Comparison of ENCODE assay signal across 8 cellular contexts in the genomic region with DNA sequence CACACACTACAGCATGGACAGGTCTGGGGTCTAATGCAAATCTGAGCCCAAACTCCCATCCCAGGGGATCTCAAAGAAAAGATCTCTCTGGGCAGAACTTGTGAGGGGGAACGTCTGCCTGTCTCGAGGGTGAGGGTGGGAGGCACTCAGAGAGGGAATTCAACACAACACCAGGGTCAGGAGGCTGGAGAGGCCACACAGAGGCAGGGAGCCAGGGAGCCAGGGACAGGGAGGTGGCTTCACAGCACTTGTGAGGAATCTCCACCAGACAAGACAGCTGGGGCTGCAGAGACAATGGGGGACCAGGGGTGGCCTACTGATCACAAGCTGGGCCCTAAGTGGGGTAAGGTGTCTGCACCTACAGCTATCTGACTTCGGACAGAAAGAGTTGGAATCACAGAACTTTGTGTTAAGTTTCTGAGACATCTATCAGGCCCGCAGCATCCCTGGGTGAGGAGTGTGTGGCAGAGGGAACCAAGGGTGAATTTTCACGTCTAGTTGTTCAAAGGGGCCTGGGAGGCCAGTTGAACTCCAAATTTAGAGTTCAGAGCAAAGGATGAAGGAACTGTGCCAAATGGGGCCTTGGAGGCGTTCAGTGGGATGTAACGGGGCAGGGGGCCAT. TPM values are rescaled to one million over a fixed set of nuclear protein-coding genes. Genes with fewer than 3 reads are reported as not detected.
DNase-seq lines count a peak whose midpoint lies in the region; ATAC-seq and TF ChIP-seq lines count a peak whose summit lies in the region.

No MANE protein-coding gene starts in this region.

- 43% methylated on average over 7 of the region's 7 CpGs for WGBS in HUES64

- intact Hi-C loops in A673 (cut with micrococcal nuclease; ENCODE audit: unreplicated experiment): no loop called here

- peak overlapping the region; percentile 80 for H3K4me3 ChIP-seq in A673 (ENCODE audit: low read depth, low read length, poor library complexity, severe bottlenecking)
- H3K4me3 ChIP-seq in HUES64 (ENCODE audit: low read length): peak overlapping the region; percentile 96
- peak overlapping the region; percentile 50 for H3K4me3 ChIP-seq in mucosa of stomach (ENCODE audit: low read length)

- H3K27me3 Mint-ChIP-seq in central memory CD8-positive, alpha-beta T cell: no peaks in the 10 kb centered on the region

- TSS peak; percentile 62 for BruUV-seq in A673 (replicated peaks; lab: Mats Ljungman, UMichigan)

- H3K27me3 ChIP-seq in A673 (replicated peaks; ENCODE audit: insufficient read depth, low read depth, low read length, poor library complexity) (no peaks in the 10 kb centered on the region), HUES64 (ENCODE audit: insufficient read depth, low read length) (no peaks in the 10 kb centered on the region), mucosa of stomach (ENCODE audit: control insufficient read depth, insufficient read depth, low read length) (no peaks in the 10 kb centered on the region)

- H3K36me3 ChIP-seq in A673 (ENCODE audit: insufficient read depth, low read length, poor library complexity, severe bottlenecking): peaks cover 30% of the 10 kb centered on the region
- peaks cover 12% of the 10 kb centered on the region for H3K36me3 ChIP-seq in HUES64 (ENCODE audit: insufficient read depth, low read length)
- H3K36me3 ChIP-seq in mucosa of stomach (ENCODE audit: control insufficient read depth, insufficient read depth, low read length): no peaks in the 10 kb centered on the region

- peaks cover 13% of the 10 kb centered on the region for H3K36me3 Mint-ChIP-seq in central memory CD8-positive, alpha-beta T cell (ENCODE audit: insufficient read depth)

- DNase-seq in A673 (ENCODE audit: low spot score) (no peak), Ammon's horn (ENCODE audit: low spot score) (no peak), dedifferentiated amniotic fluid mesenchymal stem cell (ENCODE audit: extremely low spot score) (no peak), HuH-7 (ENCODE audit: low spot score) (no peak)
- DNase-seq in central memory CD8-positive, alpha-beta T cell (ENCODE audit: low spot score in 2 of 2): no peak

- ATAC-seq in central memory CD8-positive, alpha-beta T cell (replicated peaks; ENCODE audit: extremely low read depth, poor library complexity, severe bottlenecking): no peak
- ATAC-seq in GM19324 (IDR thresholded peaks at IDR 0.05; ENCODE audit: low FRiP score, unreplicated experiment): no peak

- TF ChIP-seq CTCF in A673 (conservative IDR thresholded peaks at IDR 0.05; ENCODE audit: low read depth, low read length): no peak

- peak overlapping the region; percentile 95 for H3K27ac Mint-ChIP-seq in central memory CD8-positive, alpha-beta T cell (ENCODE audit: low read depth)

- POLR2A ChIA-PET in A673 (lab: Charles Lee; ENCODE audit: low non-redundant PET): interaction anchor here (0.6 kb wide), 1 partner anchor 906 kb away, joined by 5 read pairs; no protein-coding TSS in a partner anchor

- H3K4me1 Mint-ChIP-seq in central memory CD8-positive, alpha-beta T cell: peaks cover 32% of the 10 kb centered on the region

- H3K4me3 Mint-ChIP-seq in central memory CD8-positive, alpha-beta T cell: peak overlapping the region; percentile 99

- no peaks in the 10 kb centered on the region for H3K9me3 Mint-ChIP-seq in central memory CD8-positive, alpha-beta T cell

- peak overlapping the region; percentile 89 for H3K27ac ChIP-seq in A673 (ENCODE audit: low read depth, low read length, poor library complexity, severe bottlenecking)
- H3K27ac ChIP-seq in HUES64 (ENCODE audit: low read depth, low read length): no peak overlapping the region; the same call in 1 of the 2 replicates

- H3K9ac ChIP-seq in HUES64 (ENCODE audit: low read depth, low read length): peak overlapping the region; percentile 89
- H3K9ac ChIP-seq in mucosa of stomach (ENCODE audit: low read length): peak overlapping the region; percentile 74

- H3K9me3 ChIP-seq in A673 (ENCODE audit: low read depth, low read length, poor library complexity, severe bottlenecking) (no peaks in the 10 kb centered on the region), HUES64 (ENCODE audit: insufficient read depth, low read depth, low read length) (no peaks in the 10 kb centered on the region), mucosa of stomach (ENCODE audit: control insufficient read depth, low read length) (no peaks in the 10 kb centered on the region)

- peaks cover 14% of the 10 kb centered on the region for H3K4me1 ChIP-seq in A673 (ENCODE audit: insufficient read depth, low read length, poor library complexity, severe bottlenecking)
- peaks cover 10% of the 10 kb centered on the region; the same call in 1 of the 2 replicates for H3K4me1 ChIP-seq in HUES64 (ENCODE audit: insufficient read depth, low read length)
- peaks cover 24% of the 10 kb centered on the region for H3K4me1 ChIP-seq in mucosa of stomach (ENCODE audit: control insufficient read depth, insufficient read depth, low read length)

- CTCF ChIA-PET in A673 (lab: Charles Lee): no interaction called here

RNA-seq across cellular contexts. Expression of a gene that starts 12.7 kb away (rescaled TPM):
- total RNA-seq in A673 (2021): 132 and 147 TPM in 2 replicates
- polyA plus RNA-seq in HUES64 (2013, experiment 1 of 2): 58.4 TPM
- 70.2 TPM for polyA plus RNA-seq in HUES64 (2013, experiment 2 of 2)

RNA-seq across cellular contexts. Expression of a gene that starts 18.2 kb away (rescaled TPM):
- 72.3 and 73.7 TPM in 2 replicates for total RNA-seq in A673 (2021)
- 30.4 TPM for polyA plus RNA-seq in HUES64 (2013, experiment 1 of 2)
- polyA plus RNA-seq in HUES64 (2013, experiment 2 of 2): 32.7 TPM

RNA-seq across cellular contexts. Expression of a gene that starts 32.8 kb away (rescaled TPM):
- 1.1 TPM in 2 replicates for total RNA-seq in A673 (2021)
- not detected for polyA plus RNA-seq in HUES64 (2013, experiment 1 of 2)
- polyA plus RNA-seq in HUES64 (2013, experiment 2 of 2): not detected

RNA-seq across cellular contexts. Expression of a gene that starts 47.8 kb away (rescaled TPM):
- 3.5 and 4.7 TPM in 2 replicates for total RNA-seq in A673 (2021)
- not detected for polyA plus RNA-seq in HUES64 (2013, experiment 1 of 2)
- not detected for polyA plus RNA-seq in HUES64 (2013, experiment 2 of 2)

RNA-seq across cellular contexts. Expression of a gene that starts 51.9 kb away (rescaled TPM):
- 46.8 and 48.4 TPM in 2 replicates for total RNA-seq in A673 (2021)
- 19.7 TPM for polyA plus RNA-seq in HUES64 (2013, experiment 1 of 2)
- 18.3 TPM for polyA plus RNA-seq in HUES64 (2013, experiment 2 of 2)
